ENCODE assay signal across 32 cellular contexts in genomic region chr1:101233495-101233894, GRCh38. TPM values are rescaled to one million over a fixed set of nuclear protein-coding genes. Genes with fewer than 3 reads are reported as not detected.
DNase-seq lines count a peak whose midpoint lies in the region; ATAC-seq, FAIRE-seq and TF ChIP-seq lines count a peak whose summit lies in the region.
"Had no signal": no experiment of that assay in that cellular context is flagged by ENCODE, and none has a peak within 500 bp of the region (broad histone marks: within the 10 kb centered on the region; RNA-seq: fewer than 3 reads in every experiment).

No MANE protein-coding gene starts in this region.

- FAIRE-seq in HepG2 (lab: Jason Lieb, UNC), result no peak
- FAIRE-seq in K562 (lab: Jason Lieb, UNC), result no peak
- FAIRE-seq: G401.6, H54 had no signal

- H3K9me1 ChIP-seq in K562 (ENCODE audit: control insufficient read depth, insufficient read depth, low read length), result no peaks in the 10 kb centered on the region

- no peaks in the 10 kb centered on the region for H3K79me2 ChIP-seq in HepG2 (ENCODE audit: insufficient read depth, low read length)
- H3K79me2 ChIP-seq in K562 (ENCODE audit: control insufficient read depth, insufficient read depth, low read length), result no peaks in the 10 kb centered on the region

- H3K27ac ChIP-seq in HepG2 (ENCODE audit: extremely low read length, insufficient read depth, low read length) (no peak overlapping the region), right lobe of liver (no peak overlapping the region), K562 (ENCODE audit: extremely low read depth, low read depth, low read length) (no peak overlapping the region)
- H3K27ac ChIP-seq: left lung, PC-9, psoas muscle had no signal

- 44% methylated on average over 7 of the region's 7 CpGs for WGBS in HepG2 (ENCODE audit: low lambda C conversion rate)
- WGBS in right lobe of liver (ENCODE audit: insufficient coverage, low coverage, low lambda C conversion rate, missing lambda C conversion rate), result 88% methylated on average over 6 of the region's 7 CpGs
- WGBS in K562 (ENCODE audit: insufficient coverage, low coverage, missing lambda C conversion rate), result 43% methylated on average over 7 of the region's 7 CpGs

- no peak for TF ChIP-seq EP300 in HepG2 (IDR thresholded peaks at IDR 0.05; ENCODE audit: low read depth in 2 of 2, low read length in 2 of 2)
- no peak for TF ChIP-seq EP300 in HepG2 (CRISPR knock-in tag; IDR thresholded peaks at IDR 0.05; ENCODE audit: borderline replicate concordance)
- no peak for TF ChIP-seq EP300 in K562 (IDR thresholded peaks at IDR 0.05; ENCODE audit: low read length)

- TF ChIP-seq RAD21 in HepG2 (CRISPR knock-in tag; IDR thresholded peaks at IDR 0.05) (no peak), K562 (CRISPR knock-in tag; conservative IDR thresholded peaks at IDR 0.05 in 1 of 2, IDR thresholded peaks at IDR 0.05 in 1 of 2) (no peak)

- POLR2A ChIA-PET in HepG2 (lab: Yijun Ruan, JAX) (no interaction called here), K562 (lab: Yijun Ruan, JAX) (interaction anchor here (0.5 kb wide), 1 partner anchor 374 kb away, joined by 3 read pairs; no protein-coding TSS in a partner anchor)

- no peak overlapping the region for H3K4me2 ChIP-seq in HepG2 (ENCODE audit: low read depth, low read length)
- H3K4me2 ChIP-seq in K562 (ENCODE audit: insufficient read depth, low read length), result no peak overlapping the region
- H3K4me2 ChIP-seq: PC-9 had no signal

- H3K27me3 ChIP-seq in HepG2 (ENCODE audit: control insufficient read depth in 1 of 2, insufficient read depth in 2 of 2, low read length in 2 of 2), result peaks cover 5 to 32% of the 10 kb centered on the region in 2 experiments; a peak in 4 of 5 replicates
- H3K27me3 ChIP-seq in right lobe of liver, result no peaks in the 10 kb centered on the region
- peaks cover 0 to 17% of the 10 kb centered on the region in 2 experiments; a peak in 2 of 5 replicates for H3K27me3 ChIP-seq in K562 (ENCODE audit: control insufficient read depth in 2 of 2, insufficient read depth in 2 of 2, low read length in 2 of 2)

- H3K36me3 Mint-ChIP-seq in T-helper 1 cell treated with Interleukin-12 subunit alpha and Interleukin-12 subunit beta and Interleukin-4 antibody, amounts not matched to agents 30 μg/mL and 1 μg/mL, for 36 hours (ENCODE audit: low read depth), result peaks cover 29% of the 10 kb centered on the region
- peaks cover 1% of the 10 kb centered on the region for H3K36me3 Mint-ChIP-seq in stimulated activated memory B cell treated with anti-CD40 and anti-IgM and Interleukin-4, amounts not matched to agents 10 μg/mL and 1 μg/mL and 100 μg/mL, for 72 hours
- H3K36me3 Mint-ChIP-seq: WTC11 had no signal

- H2AFZ ChIP-seq in HepG2 (ENCODE audit: low read length), result no peak overlapping the region
- H2AFZ ChIP-seq in K562 (ENCODE audit: low read depth, low read length), result no peak overlapping the region
- H2AFZ ChIP-seq: PC-9 had no signal

- no peaks in the 10 kb centered on the region for H3K27me3 Mint-ChIP-seq in T-helper 1 cell treated with Interleukin-12 subunit alpha and Interleukin-12 subunit beta and Interleukin-4 antibody, amounts not matched to agents 30 μg/mL and 1 μg/mL, for 36 hours (ENCODE audit: low read depth)
- H3K27me3 Mint-ChIP-seq in stimulated activated memory B cell treated with anti-CD40 and anti-IgM and Interleukin-4, amounts not matched to agents 10 μg/mL and 1 μg/mL and 100 μg/mL, for 72 hours, result no peaks in the 10 kb centered on the region
- H3K27me3 Mint-ChIP-seq: activated naive CD4-positive, alpha-beta T cell treated with anti-CD3 and anti-CD28 coated beads, Interleukin-2, amount 50 U/mL, for 24 hours; stimulated activated naive CD8-positive, alpha-beta T cell treated with anti-CD3 and anti-CD28 coated beads, Interleukin-15, amount 100 ng/mL, for 72 hours had no signal

- no peaks in the 10 kb centered on the region for H4K20me1 ChIP-seq in HepG2 (ENCODE audit: insufficient read depth, low read length)
- no peaks in the 10 kb centered on the region for H4K20me1 ChIP-seq in K562 (replicated peaks; ENCODE audit: control insufficient read depth, insufficient read depth, low read length)

- TF ChIP-seq POLR2A in HepG2 (IDR thresholded peaks at IDR 0.05; ENCODE audit: insufficient read depth in 1 of 2, low read depth in 2 of 2, low read length in 2 of 2), result no peak
- no peak for TF ChIP-seq POLR2A in right lobe of liver (IDR thresholded peaks at IDR 0.05)
- no peak for TF ChIP-seq POLR2A in K562 (conservative IDR thresholded peaks at IDR 0.05)

- BruUV-seq in HepG2 (replicated peaks; lab: Mats Ljungman, UMichigan), result no TSS peak
- no TSS peak for BruUV-seq in K562 (replicated peaks; lab: Mats Ljungman, UMichigan)

- CTCF ChIA-PET in HepG2 (lab: Yijun Ruan, JAX; ENCODE audit: low intra/inter-chr PET ratio, low total read pairs), result no interaction called here
- CTCF ChIA-PET in K562 (lab: Yijun Ruan, JAX; ENCODE audit: low intra/inter-chr PET ratio), result no interaction called here

- no peak for TF ChIP-seq CTCF in HepG2 (CRISPR knock-in tag; IDR thresholded peaks at IDR 0.05)
- no peak for TF ChIP-seq CTCF in right lobe of liver (IDR thresholded peaks at IDR 0.05)
- no peak for TF ChIP-seq CTCF in K562 (IDR thresholded peaks at IDR 0.05 in 2 of 3, conservative IDR thresholded peaks at IDR 0.05 in 1 of 3; ENCODE audit: insufficient read depth in 2 of 3, low read depth in 1 of 3, low read length in 3 of 3)

- H3K9ac ChIP-seq in HepG2 (ENCODE audit: insufficient read depth, low read depth, low read length) (no peak overlapping the region), K562 (ENCODE audit: insufficient read depth in 1 of 2, low read depth in 2 of 2, low read length in 2 of 2) (no peak overlapping the region)

- H3K4me3 ChIP-seq in HepG2 (replicated peaks in 1 of 3; ENCODE audit: insufficient read depth in 1 of 3, low read depth in 2 of 3, low read length in 3 of 3) (no peak overlapping the region), right lobe of liver (no peak overlapping the region), K562 (no peak overlapping the region)
- H3K4me3 ChIP-seq: left lung, PC-9, psoas muscle had no signal

- H3K4me1 Mint-ChIP-seq in T-helper 1 cell treated with Interleukin-12 subunit alpha and Interleukin-12 subunit beta and Interleukin-4 antibody, amounts not matched to agents 30 μg/mL and 1 μg/mL, for 36 hours (ENCODE audit: low read depth), result peaks cover 32% of the 10 kb centered on the region
- H3K4me1 Mint-ChIP-seq in stimulated activated memory B cell treated with anti-CD40 and anti-IgM and Interleukin-4, amounts not matched to agents 10 μg/mL and 1 μg/mL and 100 μg/mL, for 72 hours, result peaks cover 43% of the 10 kb centered on the region

- in situ Hi-C loops in HepG2 (cut with HindIII; ENCODE audit: extremely low pct_ligation_motif_present, low pct_unique_long_range_greater_than_20kb), result no loop called here
- in situ Hi-C loops in K562 (cut with MboI), result no loop called here

- H3K36me3 ChIP-seq in HepG2 (replicated peaks in 1 of 2; ENCODE audit: control insufficient read depth in 1 of 2, insufficient read depth in 2 of 2, low read length in 2 of 2) (no peaks in the 10 kb centered on the region), right lobe of liver (no peaks in the 10 kb centered on the region), K562 (ENCODE audit: control insufficient read depth, insufficient read depth, low read length) (no peaks in the 10 kb centered on the region)
- H3K36me3 ChIP-seq: left lung had no signal

- no peak overlapping the region for H3K4me3 Mint-ChIP-seq in T-helper 1 cell treated with Interleukin-12 subunit alpha and Interleukin-12 subunit beta and Interleukin-4 antibody, amounts not matched to agents 30 μg/mL and 1 μg/mL, for 36 hours
- no peak overlapping the region for H3K4me3 Mint-ChIP-seq in stimulated activated memory B cell treated with anti-CD40 and anti-IgM and Interleukin-4, amounts not matched to agents 10 μg/mL and 1 μg/mL and 100 μg/mL, for 72 hours
- H3K4me3 Mint-ChIP-seq: WTC11 had no signal

- H3K27ac Mint-ChIP-seq in T-helper 1 cell treated with Interleukin-12 subunit alpha and Interleukin-12 subunit beta and Interleukin-4 antibody, amounts not matched to agents 30 μg/mL and 1 μg/mL, for 36 hours, result peak overlapping the region; percentile 2
- peak overlapping the region; percentile 65 for H3K27ac Mint-ChIP-seq in stimulated activated memory B cell treated with anti-CD40 and anti-IgM and Interleukin-4, amounts not matched to agents 10 μg/mL and 1 μg/mL and 100 μg/mL, for 72 hours
- H3K27ac Mint-ChIP-seq: WTC11 had no signal

- intact Hi-C loops in HepG2 (cut with micrococcal nuclease; ENCODE audit: unreplicated experiment), result loop anchor here (10.0 kb wide), 1 partner anchor 99 kb away; no protein-coding TSS in a partner anchor
- intact Hi-C loops in right lobe of liver (cut with DNase I), result no loop called here
- intact Hi-C loops in K562 (cut with micrococcal nuclease), result no loop called here

- no peak for DNase-seq in T-helper 1 cell
- DNase-seq in HepG2 (ENCODE audit: low spot score), result peak; percentile 14
- no peak for DNase-seq in right lobe of liver
- no peak for DNase-seq in K562 (ENCODE audit: extremely low read depth in 1 of 4, low spot score in 3 of 4)
- no peak for DNase-seq in GM19240 (ENCODE audit: insufficient read length, low spot score)
- DNase-seq: 8988T; activated T-cell treated with anti-CD3 and anti-CD28 coated beads for 4 hours; central memory CD4-positive, alpha-beta T cell; dermis blood vessel endothelial cell; DMS153; hypothalamus; IMR-90; left lung; NCI-H1048; NCI-H187; NCI-H2171 treated with DMSO at 0.1 percent for 48 hours; NCI-H524; NK-92 treated with Interleukin-12 subunit alpha and Interleukin-12 subunit beta, amount 100 ng/mL, for 24 hours; occipital lobe; PC-9; psoas muscle; stimulated activated CD4-positive, alpha-beta T cell treated with anti-CD3 and anti-CD28 coated beads, Interleukin-15, amount 100 ng/mL, for 24 hours; stimulated activated naive CD8-positive, alpha-beta T cell treated with anti-CD3 and anti-CD28 coated beads, Interleukin-15, amount 100 ng/mL, for 72 hours had no signal

- H3K9me3 Mint-ChIP-seq in T-helper 1 cell treated with Interleukin-12 subunit alpha and Interleukin-12 subunit beta and Interleukin-4 antibody, amounts not matched to agents 30 μg/mL and 1 μg/mL, for 36 hours, result peaks cover 7% of the 10 kb centered on the region
- H3K9me3 Mint-ChIP-seq in stimulated activated memory B cell treated with anti-CD40 and anti-IgM and Interleukin-4, amounts not matched to agents 10 μg/mL and 1 μg/mL and 100 μg/mL, for 72 hours, result no peaks in the 10 kb centered on the region
- H3K9me3 Mint-ChIP-seq: WTC11 had no signal

- H3K9me3 ChIP-seq in HepG2 (ENCODE audit: low read length) (no peaks in the 10 kb centered on the region), right lobe of liver (no peaks in the 10 kb centered on the region), K562 (replicated peaks; ENCODE audit: control insufficient read depth, insufficient read depth, low read depth, low read length) (no peaks in the 10 kb centered on the region)
- H3K9me3 ChIP-seq: left lung, psoas muscle had no signal

- ATAC-seq in HepG2 (peak; percentile 60), right lobe of liver (no peak), K562 (peak; percentile 12; the same call in 1 of the 3 replicates), GM18868 (IDR thresholded peaks at IDR 0.05; ENCODE audit: unreplicated experiment) (no peak)
- no peak for ATAC-seq in stimulated activated memory B cell treated with anti-CD40 and anti-IgM and Interleukin-4, amounts not matched to agents 10 μg/mL and 1 μg/mL and 100 μg/mL, for 72 hours
- ATAC-seq: left lung; psoas muscle; Right ventricle myocardium inferior; SK-N-SH treated with all-trans-retinoic acid at 6 μM for 48 hours; stimulated activated naive CD8-positive, alpha-beta T cell treated with anti-CD3 and anti-CD28 coated beads, Interleukin-15, amount 100 ng/mL, for 72 hours; WTC11 had no signal

- H3K4me1 ChIP-seq in HepG2 (ENCODE audit: insufficient read depth, low read length), result peaks cover 23% of the 10 kb centered on the region
- no peaks in the 10 kb centered on the region for H3K4me1 ChIP-seq in right lobe of liver
- peaks cover 4 to 15% of the 10 kb centered on the region in 2 experiments; a peak in 4 of 5 replicates for H3K4me1 ChIP-seq in K562 (replicated peaks in 1 of 2; ENCODE audit: control insufficient read depth in 2 of 2, insufficient read depth in 2 of 2, low read length in 2 of 2)

RNA-seq across cellular contexts. Expression of gene S1PR1, which starts 3.3 kb away (rescaled TPM):
- not detected in 2 replicates for total RNA-seq in HepG2 (2016; rRNA removed; fragmentation: Illumina TruSeq; extraction: Trizol)
- not detected in 2 replicates for total RNA-seq in HepG2 (2016; cell fraction: cytosol; rRNA removed; fragmentation: Illumina TruSeq; extraction: Trizol; ENCODE audit: low read depth)
- not detected in 2 replicates for total RNA-seq in HepG2 (2016; cell fraction: insoluble cytoplasmic fraction; rRNA removed; fragmentation: Illumina TruSeq; extraction: Trizol)
- not detected in 2 replicates for total RNA-seq in HepG2 (2016; cell fraction: membrane; rRNA removed; fragmentation: Illumina TruSeq; extraction: Trizol)
- total RNA-seq in HepG2 (2016; cell fraction: nucleus; rRNA removed; fragmentation: Illumina TruSeq; extraction: Trizol), result not detected in 2 replicates
- polyA plus RNA-seq in HepG2 (2011; rRNA removed), result not detected in 2 replicates
- not detected in 2 replicates for polyA plus RNA-seq in HepG2 (2011; cell fraction: cytosol; rRNA removed)
- not detected in 2 replicates for polyA plus RNA-seq in HepG2 (2011; cell fraction: nucleus; rRNA removed)
- not detected in 2 replicates for polyA plus RNA-seq in HepG2 (2012)
- polyA plus RNA-seq in HepG2 (2016; cell fraction: cytosol; fragmentation: Illumina TruSeq; extraction: Trizol; ENCODE audit: low read depth), result not detected in 2 replicates
- not detected in 2 replicates for polyA plus RNA-seq in HepG2 (2016; cell fraction: insoluble cytoplasmic fraction; fragmentation: Illumina TruSeq; extraction: Trizol; ENCODE audit: low read depth)
- polyA plus RNA-seq in HepG2 (2016; cell fraction: membrane; fragmentation: Illumina TruSeq; extraction: Trizol; ENCODE audit: low read depth), result not detected in 2 replicates
- polyA plus RNA-seq in HepG2 (2016; cell fraction: nucleus; fragmentation: Illumina TruSeq; extraction: Trizol; ENCODE audit: insufficient read depth, low read depth), result not detected in 2 replicates
- 0.33 TPM in 1 of 2 replicates, not detected in the other for polyA minus RNA-seq in HepG2 (2011; rRNA and poly(A)+ RNA removed; ENCODE audit: low replicate concordance)
- polyA minus RNA-seq in HepG2 (2011; cell fraction: cytosol; rRNA and poly(A)+ RNA removed), result not detected in 2 replicates
- polyA minus RNA-seq in HepG2 (2011; cell fraction: nucleus; rRNA and poly(A)+ RNA removed), result not detected in 2 replicates
- 10 to 100 TPM in 2 of 6 experiments, 1 to 10 TPM in 4; 9.0 to 14.8 (median 9.3) TPM for total RNA-seq in right lobe of liver
- 0.93 and 1.5 TPM in 2 replicates for total RNA-seq in K562 (2011; cell fraction: chromatin; rRNA removed; ENCODE audit: low replicate concordance)
- 0.92 and 1.3 TPM in 2 replicates for total RNA-seq in K562 (2011; cell fraction: nucleolus; rRNA removed)
- 0.61 and 0.73 TPM in 2 replicates for total RNA-seq in K562 (2011; cell fraction: nucleoplasm; rRNA removed)
- total RNA-seq in K562 (2014; rRNA removed), result 0.36 and 0.41 TPM in 2 replicates
- 0.29 and 0.32 TPM in 2 replicates for total RNA-seq in K562 (2014; rRNA removed; fragmentation: Illumina TruSeq; extraction: Trizol)
- total RNA-seq in K562 (2015; rRNA removed; fragmentation: Illumina TruSeq; extraction: Trizol), result 1.2 TPM in 2 replicates
- 0.73 and 1.1 TPM in 2 replicates for total RNA-seq in K562 (2021)
- polyA plus RNA-seq in K562 (2011; rRNA removed), result 0.85 and 1.0 TPM in 2 replicates
- polyA plus RNA-seq in K562 (2011; cell fraction: cytosol; rRNA removed), result 1.4 and 1.7 TPM in 2 replicates
- 2.9 and 4.5 TPM in 2 replicates for polyA plus RNA-seq in K562 (2011; cell fraction: nucleus; rRNA removed)
- 1.6 and 1.9 TPM in 2 replicates for polyA plus RNA-seq in K562 (2012)
- 0.43 and 0.54 TPM in 2 replicates for polyA plus RNA-seq in K562 (2014; fragmentation: Illumina TruSeq; extraction: Trizol)
- polyA plus RNA-seq in K562 (2014; fragmentation: Nextera tagmentation; extraction: Ambion mirVana), result under 1 TPM; 0.22 to 0.51 TPM
- 0.32 and 0.34 TPM in 2 replicates for polyA plus RNA-seq in K562 (2014; rRNA removed)
- 1.7 TPM in 2 replicates for polyA minus RNA-seq in K562 (2011; rRNA and poly(A)+ RNA removed)
- polyA minus RNA-seq in K562 (2011; cell fraction: cytosol; rRNA and poly(A)+ RNA removed), result 0.95 TPM in 1 of 2 replicates, not detected in the other
- polyA minus RNA-seq in K562 (2011; cell fraction: nucleus; rRNA and poly(A)+ RNA removed), result 2.7 and 3.4 TPM in 2 replicates

Comparison
In these comparisons a context has a peak if more than half of its experiments do, and no peak if none do; other contexts are left out.
1. ATAC-seq: peak in HepG2 (single experiment) and K562 (single experiment); none in right lobe of liver (0 of 4), stimulated activated memory B cell treated with anti-CD40 and anti-IgM and Interleukin-4, amounts not matched to agents 10 μg/mL and 1 μg/mL and 100 μg/mL, for 72 hours (single experiment) and GM18868 (single experiment).
2. RNA of gene S1PR1, which starts 3.3 kb away (total RNA-seq): 9.0 to 14.8 TPM in right lobe of liver; 0.29 to 1.5 TPM in K562 and not detected in HepG2; every median in the first group is over 4 times any median in the second.